In the genomic region with DNA sequence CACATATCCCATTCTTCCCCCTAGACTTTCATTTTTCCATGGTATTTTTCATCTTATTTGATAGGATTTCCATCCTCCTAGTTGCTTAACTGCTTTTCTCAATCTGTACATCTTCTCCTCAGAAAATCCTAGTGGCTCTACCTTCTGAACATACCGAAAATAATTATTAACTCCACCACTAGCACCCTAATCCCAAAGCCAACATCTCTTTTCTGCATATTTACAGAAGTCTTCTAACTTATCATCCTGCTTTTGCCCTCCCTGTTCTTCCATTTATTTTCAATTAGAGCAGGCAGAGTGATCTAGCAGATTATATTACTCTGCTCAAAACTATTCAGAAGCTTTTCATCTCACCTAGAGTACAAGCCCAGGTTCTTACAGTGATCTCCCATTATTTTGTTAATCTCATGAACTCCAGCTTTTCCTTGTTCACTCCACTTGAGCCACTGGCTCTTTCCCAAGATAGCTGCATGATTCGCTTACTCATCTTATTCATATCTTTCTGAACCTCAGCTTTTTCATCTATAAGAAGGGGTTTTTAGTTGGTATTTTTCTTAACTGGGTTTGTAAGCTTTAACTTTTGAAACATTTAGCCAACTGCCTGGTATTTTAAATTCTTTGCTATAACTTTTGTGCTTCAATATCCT, we compare ENCODE assay signal across 1 cellular context.
TF ChIP-seq lines count a peak whose summit lies in the region.

No MANE protein-coding gene starts in this region.

TF ChIP-seq in SK-N-SH, 30 proteins besides CTCF, POLR2A, EP300 and RAD21:
- TF ChIP-seq, protein P1, sequence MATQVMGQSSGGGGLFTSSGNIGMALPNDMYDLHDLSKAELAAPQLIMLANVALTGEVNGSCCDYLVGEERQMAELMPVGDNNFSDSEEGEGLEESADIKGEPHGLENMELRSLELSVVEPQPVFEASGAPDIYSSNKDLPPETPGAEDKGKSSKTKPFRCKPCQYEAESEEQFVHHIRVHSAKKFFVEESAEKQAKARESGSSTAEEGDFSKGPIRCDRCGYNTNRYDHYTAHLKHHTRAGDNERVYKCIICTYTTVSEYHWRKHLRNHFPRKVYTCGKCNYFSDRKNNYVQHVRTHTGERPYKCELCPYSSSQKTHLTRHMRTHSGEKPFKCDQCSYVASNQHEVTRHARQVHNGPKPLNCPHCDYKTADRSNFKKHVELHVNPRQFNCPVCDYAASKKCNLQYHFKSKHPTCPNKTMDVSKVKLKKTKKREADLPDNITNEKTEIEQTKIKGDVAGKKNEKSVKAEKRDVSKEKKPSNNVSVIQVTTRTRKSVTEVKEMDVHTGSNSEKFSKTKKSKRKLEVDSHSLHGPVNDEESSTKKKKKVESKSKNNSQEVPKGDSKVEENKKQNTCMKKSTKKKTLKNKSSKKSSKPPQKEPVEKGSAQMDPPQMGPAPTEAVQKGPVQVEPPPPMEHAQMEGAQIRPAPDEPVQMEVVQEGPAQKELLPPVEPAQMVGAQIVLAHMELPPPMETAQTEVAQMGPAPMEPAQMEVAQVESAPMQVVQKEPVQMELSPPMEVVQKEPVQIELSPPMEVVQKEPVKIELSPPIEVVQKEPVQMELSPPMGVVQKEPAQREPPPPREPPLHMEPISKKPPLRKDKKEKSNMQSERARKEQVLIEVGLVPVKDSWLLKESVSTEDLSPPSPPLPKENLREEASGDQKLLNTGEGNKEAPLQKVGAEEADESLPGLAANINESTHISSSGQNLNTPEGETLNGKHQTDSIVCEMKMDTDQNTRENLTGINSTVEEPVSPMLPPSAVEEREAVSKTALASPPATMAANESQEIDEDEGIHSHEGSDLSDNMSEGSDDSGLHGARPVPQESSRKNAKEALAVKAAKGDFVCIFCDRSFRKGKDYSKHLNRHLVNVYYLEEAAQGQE (IDR thresholded peaks at IDR 0.05; ENCODE audit: low read depth, low read length), result no peak
- no peak for TF ChIP-seq ELF1 (IDR thresholded peaks at IDR 0.05)
- TF ChIP-seq TCF12 (IDR thresholded peaks at IDR 0.05), result no peak
- TF ChIP-seq POLR2AphosphoS5 (IDR thresholded peaks at IDR 0.05; ENCODE audit: low read depth, low read length), result no peak
- no peak for TF ChIP-seq YY1 (IDR thresholded peaks at IDR 0.05; ENCODE audit: low read depth)
- TF ChIP-seq GATA2 (CRISPR knock-in tag; IDR thresholded peaks at IDR 0.05), result no peak
- TF ChIP-seq, protein P2, sequence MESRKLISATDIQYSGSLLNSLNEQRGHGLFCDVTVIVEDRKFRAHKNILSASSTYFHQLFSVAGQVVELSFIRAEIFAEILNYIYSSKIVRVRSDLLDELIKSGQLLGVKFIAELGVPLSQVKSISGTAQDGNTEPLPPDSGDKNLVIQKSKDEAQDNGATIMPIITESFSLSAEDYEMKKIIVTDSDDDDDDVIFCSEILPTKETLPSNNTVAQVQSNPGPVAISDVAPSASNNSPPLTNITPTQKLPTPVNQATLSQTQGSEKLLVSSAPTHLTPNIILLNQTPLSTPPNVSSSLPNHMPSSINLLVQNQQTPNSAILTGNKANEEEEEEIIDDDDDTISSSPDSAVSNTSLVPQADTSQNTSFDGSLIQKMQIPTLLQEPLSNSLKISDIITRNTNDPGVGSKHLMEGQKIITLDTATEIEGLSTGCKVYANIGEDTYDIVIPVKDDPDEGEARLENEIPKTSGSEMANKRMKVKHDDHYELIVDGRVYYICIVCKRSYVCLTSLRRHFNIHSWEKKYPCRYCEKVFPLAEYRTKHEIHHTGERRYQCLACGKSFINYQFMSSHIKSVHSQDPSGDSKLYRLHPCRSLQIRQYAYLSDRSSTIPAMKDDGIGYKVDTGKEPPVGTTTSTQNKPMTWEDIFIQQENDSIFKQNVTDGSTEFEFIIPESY (IDR thresholded peaks at IDR 0.05; ENCODE audit: borderline replicate concordance, low read depth), result no peak
- no peak for TF ChIP-seq CHD2 (IDR thresholded peaks at IDR 0.05; ENCODE audit: low read length, partially characterized antibody)
- TF ChIP-seq, protein P3, sequence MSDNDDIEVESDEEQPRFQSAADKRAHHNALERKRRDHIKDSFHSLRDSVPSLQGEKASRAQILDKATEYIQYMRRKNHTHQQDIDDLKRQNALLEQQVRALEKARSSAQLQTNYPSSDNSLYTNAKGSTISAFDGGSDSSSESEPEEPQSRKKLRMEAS (IDR thresholded peaks at IDR 0.05; ENCODE audit: low read depth), result no peak
- TF ChIP-seq RCOR1 (IDR thresholded peaks at IDR 0.05; ENCODE audit: low read length), result no peak
- no peak for TF ChIP-seq SMC3 (IDR thresholded peaks at IDR 0.05; ENCODE audit: low read depth, low read length)
